11 cellular contexts compared by ENCODE assay signal in the genomic region with DNA sequence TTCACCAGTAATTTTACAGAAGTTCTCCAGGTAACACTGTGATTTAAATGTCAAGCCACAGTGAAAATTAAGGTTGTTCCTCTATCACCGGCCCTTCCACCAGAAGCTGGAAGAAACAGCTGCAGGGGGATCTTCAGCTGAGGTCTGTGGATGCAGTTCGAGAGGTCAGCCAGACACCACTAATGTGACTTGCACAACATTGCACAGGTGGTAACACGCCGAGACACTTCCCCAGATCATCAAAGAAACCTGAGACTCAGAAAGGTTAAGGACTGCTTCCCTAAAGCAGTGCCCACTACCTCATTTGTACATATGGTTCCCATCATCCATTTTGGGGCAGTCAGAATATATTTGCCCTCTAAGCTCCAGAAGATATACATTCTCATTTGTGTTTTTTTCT. TPM values are rescaled to one million over a fixed set of nuclear protein-coding genes. Genes with fewer than 3 reads are reported as not detected.
DNase-seq lines count a peak whose midpoint lies in the region; ATAC-seq and TF ChIP-seq lines count a peak whose summit lies in the region.
"Had no signal": no experiment of that assay in that cellular context is flagged by ENCODE, and none has a peak within 500 bp of the region (broad histone marks: within the 10 kb centered on the region; RNA-seq: fewer than 3 reads in every experiment).

No MANE protein-coding gene starts in this region.

- no peaks in the 10 kb centered on the region for H3K36me3 ChIP-seq in Karpas-422 (ENCODE audit: insufficient read depth, low read length)
- H3K36me3 ChIP-seq in colonic mucosa = no peaks in the 10 kb centered on the region
- H3K36me3 ChIP-seq: BLaER1 had no signal

- H3K4me1 ChIP-seq in Karpas-422 (ENCODE audit: low read length) (peaks cover 36% of the 10 kb centered on the region), colonic mucosa (no peaks in the 10 kb centered on the region)
- H3K4me1 ChIP-seq: BLaER1 had no signal

- H3K27me3 ChIP-seq in Karpas-422 (ENCODE audit: low read length) (no peaks in the 10 kb centered on the region), colonic mucosa (no peaks in the 10 kb centered on the region)

- no peaks in the 10 kb centered on the region for H3K79me2 ChIP-seq in Karpas-422 (ENCODE audit: low read length)

- H3K9ac ChIP-seq in Karpas-422 (ENCODE audit: low read length) (peak overlapping the region; percentile 36), colonic mucosa (ENCODE audit: low read depth in 2 of 2, low read length in 2 of 2) (no peak overlapping the region)
- H3K9ac ChIP-seq: BLaER1 had no signal

- intact Hi-C loops in colonic mucosa (cut with DNase I) = loop anchor here (5.0 kb wide), 2 partner anchors 64 to 119 kb away; no protein-coding TSS in a partner anchor

- peak; percentile 58 for ATAC-seq in GM18502 (IDR thresholded peaks at IDR 0.05; ENCODE audit: poor library complexity, unreplicated experiment)
- peak; percentile 63 for ATAC-seq in GM21737 (IDR thresholded peaks at IDR 0.05; ENCODE audit: unreplicated experiment)
- ATAC-seq in esophagus mucosa = peak; percentile 56

- peak overlapping the region; percentile 68 for H3K27ac ChIP-seq in Karpas-422 (ENCODE audit: low read length)
- no peak overlapping the region for H3K27ac ChIP-seq in colonic mucosa
- H3K27ac ChIP-seq: BLaER1, coronary artery had no signal

- H4K20me1 ChIP-seq in Karpas-422 (ENCODE audit: insufficient read depth, low read depth, low read length) = no peaks in the 10 kb centered on the region
- H4K20me1 ChIP-seq: BLaER1 had no signal

- H3K9me3 ChIP-seq in Karpas-422 (ENCODE audit: low read length) (no peaks in the 10 kb centered on the region), colonic mucosa (no peaks in the 10 kb centered on the region)
- H3K9me3 ChIP-seq: BLaER1 had no signal

- peak overlapping the region; percentile 63; the same call in 1 of the 2 replicates for H2AFZ ChIP-seq in Karpas-422 (ENCODE audit: low read length)

- DNase-seq in Karpas-422 (peak; percentile 65), COR-L47 (lab: John Stamatoyannopoulos, UW) (no peak), NCI-H510A treated with DMSO at 0.1 percent for 48 hours (lab: John Stamatoyannopoulos, UW) (no peak), colonic mucosa (no peak), iPS-NIHi7 (ENCODE audit: extremely low spot score) (no peak)
- DNase-seq: NCI-H1930 had no signal

- no peak for TF ChIP-seq CTCF in colonic mucosa (IDR thresholded peaks at IDR 0.05)

- H3K4me2 ChIP-seq in Karpas-422 (ENCODE audit: low read depth, low read length, poor library complexity, severe bottlenecking) = peak overlapping the region; percentile 47
- H3K4me2 ChIP-seq: BLaER1 had no signal

- H3K4me3 ChIP-seq in Karpas-422 (ENCODE audit: low read length) = peak overlapping the region; percentile 8; the same call in 1 of the 2 replicates
- no peak overlapping the region for H3K4me3 ChIP-seq in colonic mucosa
- H3K4me3 ChIP-seq: BLaER1, coronary artery had no signal

- H3K9me2 ChIP-seq in Karpas-422 (replicated peaks; ENCODE audit: insufficient read depth, low read length) = no peaks in the 10 kb centered on the region

RNA-seq across cellular contexts. Expression of a gene that starts 8.1 kb away (rescaled TPM):
- total RNA-seq in Karpas-422 (2014; rRNA removed; shearing (Covaris generic); ENCODE audit: low replicate concordance) = 55.6 and 107 TPM in 2 replicates
- total RNA-seq in esophagus mucosa (8.4 TPM), colonic mucosa (1 to 10 TPM; 5.5 to 6.5 TPM)
